In the genomic region with DNA sequence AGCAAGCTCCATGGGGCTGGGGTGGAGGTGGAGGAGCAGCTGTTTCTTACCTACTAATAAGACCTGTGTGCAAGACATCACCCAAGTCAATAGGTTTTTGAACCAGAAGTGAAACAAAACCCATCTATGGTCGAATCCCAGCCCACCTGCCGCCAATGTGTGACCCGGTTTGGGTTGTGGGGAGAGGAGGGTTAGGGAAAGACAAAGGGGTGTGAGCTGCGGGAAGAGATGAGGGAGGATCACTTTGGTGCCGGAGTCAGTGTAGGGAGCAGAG, we compare ENCODE assay signal across 6 cellular contexts.
DNase-seq lines count a peak whose midpoint lies in the region; ATAC-seq and TF ChIP-seq lines count a peak whose summit lies in the region.

No MANE protein-coding gene starts in this region.

- H3K9me3 ChIP-seq in NT2/D1 (ENCODE audit: insufficient read depth, low read length) (no peaks in the 10 kb centered on the region), iPS-20b (ENCODE audit: insufficient read depth, low read depth, low read length) (no peaks in the 10 kb centered on the region)

- H3K4me1 ChIP-seq in ACC112 (ENCODE audit: control insufficient read depth, insufficient read depth, low read length, unreplicated experiment) (no peaks in the 10 kb centered on the region), NT2/D1 (ENCODE audit: insufficient read depth, insufficient read length) (peaks cover 14% of the 10 kb centered on the region), iPS-20b (ENCODE audit: insufficient read depth, low read length) (peaks cover 14% of the 10 kb centered on the region; the same call in 1 of the 2 replicates)

- no peak for TF ChIP-seq CTCF in foreskin fibroblast (IDR thresholded peaks at IDR 0.05; ENCODE audit: low read depth, low read length)

- no peaks in the 10 kb centered on the region for H3K79me2 ChIP-seq in ACC112 (ENCODE audit: control insufficient read depth, insufficient read depth, low read length, unreplicated experiment)

- no peak overlapping the region for H3K27ac ChIP-seq in ACC112 (ENCODE audit: low read depth, low read length)
- H3K27ac ChIP-seq in iPS-20b (ENCODE audit: low read length) = peak overlapping the region; percentile 30

- DNase-seq in NT2/D1 (ENCODE audit: low read depth, low spot score) (no peak), AG08395 (ENCODE audit: low spot score) (no peak), foreskin fibroblast (no peak)

- H3K9ac ChIP-seq in NT2/D1 (ENCODE audit: insufficient read length, low read depth) (peak overlapping the region; percentile 89), iPS-20b (ENCODE audit: low read depth, low read length) (peak overlapping the region; percentile 88; the same call in 1 of the 2 replicates)

- no peaks in the 10 kb centered on the region for H3K36me3 ChIP-seq in ACC112 (ENCODE audit: insufficient read depth, low read length)
- peaks cover 58% of the 10 kb centered on the region for H3K36me3 ChIP-seq in NT2/D1 (ENCODE audit: insufficient read depth, insufficient read length, low read length)
- H3K36me3 ChIP-seq in iPS-20b (ENCODE audit: insufficient read depth, low read depth, low read length) = peaks cover 26% of the 10 kb centered on the region

- H3K4me3 ChIP-seq in ACC112 (ENCODE audit: low read depth, low read length) (peak overlapping the region; percentile 66), NT2/D1 (ENCODE audit: insufficient read length, low read depth) (peak overlapping the region; percentile 73), iPS-20b (ENCODE audit: low read length) (peak overlapping the region; percentile 92), foreskin fibroblast (ENCODE audit: low read depth in 1 of 2, low read length in 2 of 2) (peak overlapping the region in 1 of 2 donors; percentile 32)

- H3K27me3 ChIP-seq in ACC112 (ENCODE audit: insufficient read depth, low read length) (no peaks in the 10 kb centered on the region), NT2/D1 (ENCODE audit: insufficient read depth, insufficient read length) (no peaks in the 10 kb centered on the region), iPS-20b (ENCODE audit: insufficient read depth, low read length) (no peaks in the 10 kb centered on the region)

- no peak overlapping the region for H2AFZ ChIP-seq in ACC112 (ENCODE audit: low read length, unreplicated experiment)

- no peak for ATAC-seq in GM21447 (IDR thresholded peaks at IDR 0.05; ENCODE audit: unreplicated experiment)
